ENCODE assay signal across 1 cellular context in the genomic region with DNA sequence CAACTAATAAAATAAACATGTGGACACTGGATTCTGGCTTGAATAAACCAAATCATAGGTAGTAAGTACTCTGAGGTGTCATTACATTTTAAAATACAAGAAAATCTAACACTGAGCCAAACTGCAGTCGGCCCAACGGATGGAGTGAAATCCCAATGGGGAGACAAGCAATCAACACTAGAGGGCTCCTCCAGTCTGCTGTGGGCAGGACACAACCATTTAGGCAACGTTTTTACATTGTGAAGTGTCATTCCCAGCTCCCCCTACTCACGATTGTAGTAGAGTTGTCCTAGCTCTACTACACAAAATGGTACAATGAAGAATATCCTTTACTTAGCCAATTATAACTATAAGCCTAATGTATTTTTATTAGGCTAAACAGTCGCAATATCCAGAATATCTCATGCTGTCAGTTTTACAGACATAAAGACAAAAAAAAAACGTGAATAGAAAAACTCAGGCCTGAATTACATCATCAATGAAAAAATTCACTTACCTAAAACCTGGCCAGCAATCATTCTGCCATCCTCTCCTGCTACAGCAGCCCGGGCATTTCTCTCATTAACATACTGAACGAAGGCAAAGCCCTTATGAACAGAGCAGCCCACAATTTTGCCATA.
TF ChIP-seq lines count a peak whose summit lies in the region.

No MANE protein-coding gene starts in this region.

TF ChIP-seq in endothelial cell of umbilical vein, 7 proteins besides CTCF, POLR2A, EP300 and RAD21:
- TF ChIP-seq, protein P1, sequence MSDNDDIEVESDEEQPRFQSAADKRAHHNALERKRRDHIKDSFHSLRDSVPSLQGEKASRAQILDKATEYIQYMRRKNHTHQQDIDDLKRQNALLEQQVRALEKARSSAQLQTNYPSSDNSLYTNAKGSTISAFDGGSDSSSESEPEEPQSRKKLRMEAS (IDR thresholded peaks at IDR 0.05; ENCODE audit: insufficient read depth, insufficient read length), result no peak
- peak; percentile 25 for TF ChIP-seq POLR2AphosphoS5 (IDR thresholded peaks at IDR 0.05; ENCODE audit: insufficient read depth, low read depth, low read length)
